In the genomic region with DNA sequence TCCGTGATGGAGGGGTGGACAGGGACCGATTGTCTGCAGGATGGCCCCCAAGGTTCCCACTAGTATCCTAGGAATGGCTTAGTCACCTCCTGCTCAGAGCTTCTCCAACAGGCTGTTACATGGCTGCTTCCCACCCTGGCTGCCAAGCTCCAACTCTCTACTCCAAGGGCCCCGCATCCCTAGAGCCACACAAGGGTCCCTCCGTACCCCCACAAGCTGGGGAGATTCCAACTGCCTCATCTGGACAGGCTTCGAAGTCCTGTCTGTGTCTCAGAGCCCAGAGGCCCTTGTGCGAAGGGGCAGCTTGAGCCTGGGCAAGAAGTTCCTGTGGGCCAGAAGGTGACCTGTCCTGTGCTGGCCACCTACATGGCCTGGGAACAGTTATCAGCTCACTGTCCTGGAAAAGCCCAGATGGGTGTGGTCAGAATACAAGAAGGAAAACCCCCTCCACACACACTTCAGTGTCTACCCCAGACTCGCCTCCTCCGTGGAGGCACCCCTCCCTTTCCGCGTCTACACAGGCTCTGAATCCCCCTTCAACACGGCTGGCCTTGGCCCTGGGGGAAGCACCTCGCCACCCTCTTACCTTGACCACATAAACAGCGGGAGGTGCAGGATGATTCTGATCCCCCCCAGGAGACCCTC, we compare ENCODE assay signal across 8 cellular contexts. TPM values are rescaled to one million over a fixed set of nuclear protein-coding genes. Genes with fewer than 3 reads are reported as not detected.
DNase-seq lines count a peak whose midpoint lies in the region; ATAC-seq and TF ChIP-seq lines count a peak whose summit lies in the region.

No MANE protein-coding gene starts in this region.

- H3K4me3 ChIP-seq in astrocyte of the cerebellum (ENCODE audit: low read depth, low read length) (peak overlapping the region; percentile 55), right lobe of liver (peak overlapping the region; percentile 62 to 78 (median 70)), tibial nerve (peak overlapping the region; percentile 57 to 94 (median 72))

- intact Hi-C loops in CD4-positive, alpha-beta T cell (cut with DNase I, micrococcal nuclease), result loop anchor here in 1 of 2 experiments (5.0 to 10.0 kb wide), 4 partner anchors 227 to 521 kb away; a partner anchor contains a TSS
- intact Hi-C loops in right lobe of liver (cut with DNase I), result no loop called here

- H3K36me3 Mint-ChIP-seq in CD4-positive, alpha-beta T cell (ENCODE audit: low read depth), result peaks cover 9% of the 10 kb centered on the region

- no peak for ATAC-seq in CD4-positive, alpha-beta T cell (ENCODE audit: poor library complexity)
- peak; percentile 1 for ATAC-seq in HG03460 (IDR thresholded peaks at IDR 0.05; ENCODE audit: unreplicated experiment)
- ATAC-seq in right lobe of liver, result peak; percentile 0 to 10 (median 2)
- no peak for ATAC-seq in HG03571 (IDR thresholded peaks at IDR 0.05; ENCODE audit: unreplicated experiment)

- no peaks in the 10 kb centered on the region for H3K36me3 ChIP-seq in right lobe of liver
- peaks cover 0 to 36% (median 0%) of the 10 kb centered on the region in 3 donors for H3K36me3 ChIP-seq in tibial nerve

- H3K9me3 Mint-ChIP-seq in CD4-positive, alpha-beta T cell, result no peaks in the 10 kb centered on the region

- no peaks in the 10 kb centered on the region for H3K27me3 ChIP-seq in CD4-positive, alpha-beta T cell (ENCODE audit: control insufficient read depth, insufficient read depth, low read length)
- no peaks in the 10 kb centered on the region for H3K27me3 ChIP-seq in right lobe of liver
- no peaks in the 10 kb centered on the region for H3K27me3 ChIP-seq in tibial nerve

- peak overlapping the region; percentile 93 for H3K4me3 Mint-ChIP-seq in CD4-positive, alpha-beta T cell

- CTCF ChIA-PET in CD4-positive, alpha-beta T cell (lab: Charles Lee), result no interaction called here

- DNase-seq in CD4-positive, alpha-beta T cell, result no peak
- DNase-seq in astrocyte of the cerebellum (ENCODE audit: low read depth) (no peak), right lobe of liver (peak in 1 of 3 donors; percentile 45), tibial nerve (ENCODE audit: low spot score in 2 of 2) (no peak), NCI-H1930 (lab: John Stamatoyannopoulos, UW) (no peak), epidermal melanocyte (ENCODE audit: insufficient read length, low spot score) (no peak)

- no peak overlapping the region for H3K27ac ChIP-seq in CD4-positive, alpha-beta T cell (ENCODE audit: low read depth, low read length)
- H3K27ac ChIP-seq in right lobe of liver (peak overlapping the region in 1 of 3 donors; percentile 58), tibial nerve (peak overlapping the region; percentile 80 to 95 (median 88))

- no peaks in the 10 kb centered on the region for H3K4me1 ChIP-seq in right lobe of liver
- H3K4me1 ChIP-seq in tibial nerve, result peaks cover 0 to 32% (median 13%) of the 10 kb centered on the region in 4 donors

- TF ChIP-seq CTCF in CD4-positive, alpha-beta T cell (IDR thresholded peaks at IDR 0.05), result no peak
- TF ChIP-seq CTCF in astrocyte of the cerebellum (IDR thresholded peaks at IDR 0.05; ENCODE audit: low read depth, low read length, missing control alignments) (no peak), right lobe of liver (IDR thresholded peaks at IDR 0.05) (no peak), tibial nerve (IDR thresholded peaks at IDR 0.05) (no peak)

- in situ Hi-C loops in astrocyte of the cerebellum (cut with HindIII; ENCODE audit: low sequenced_read_pairs), result loop anchor here (25.0 kb wide), 1 partner anchor 233 kb away; no protein-coding TSS in a partner anchor

- TF ChIP-seq EP300 in tibial nerve (IDR thresholded peaks at IDR 0.05), result no peak

- no peaks in the 10 kb centered on the region for H3K27me3 Mint-ChIP-seq in CD4-positive, alpha-beta T cell

- TF ChIP-seq POLR2A in right lobe of liver (IDR thresholded peaks at IDR 0.05) (no peak), tibial nerve (IDR thresholded peaks at IDR 0.05) (no peak)

- WGBS in right lobe of liver (ENCODE audit: insufficient coverage, low coverage, low lambda C conversion rate, missing lambda C conversion rate), result 33% methylated on average over 1 of the region's 13 CpGs
- WGBS in tibial nerve, 2 donors, result 39 to 40% methylated on average over 12 to 13 of the region's 13 CpGs

- H3K27ac Mint-ChIP-seq in CD4-positive, alpha-beta T cell, result peak overlapping the region; percentile 90

- POLR2A ChIA-PET in CD4-positive, alpha-beta T cell (lab: Charles Lee), result interaction anchor here (0.9 to 3.4 kb wide), 4 partner anchors 9 to 114 kb away, joined by 3 to 20 read pairs (median 5); a partner anchor contains a TSS

- peaks cover 59% of the 10 kb centered on the region for H3K4me1 Mint-ChIP-seq in CD4-positive, alpha-beta T cell (ENCODE audit: low read depth)

- no peaks in the 10 kb centered on the region for H3K9me3 ChIP-seq in CD4-positive, alpha-beta T cell (ENCODE audit: control insufficient read depth, low read length)
- no peaks in the 10 kb centered on the region for H3K9me3 ChIP-seq in right lobe of liver
- no peaks in the 10 kb centered on the region for H3K9me3 ChIP-seq in tibial nerve

RNA-seq across cellular contexts. Expression of a gene that starts 0.6 kb away (rescaled TPM):
- total RNA-seq in CD4-positive, alpha-beta T cell, result 1 to 10 TPM; 1.9 to 3.7 TPM
- total RNA-seq in right lobe of liver (1 to 10 TPM; 2.9 to 5.2 (median 3.4) TPM), tibial nerve (10 to 100 TPM in 3 of 4 donors, 1 to 10 TPM in 1; 9.2 to 15.9 (median 14.3) TPM)

Comparison
In these comparisons a context has a peak if more than half of its experiments do, and no peak if none do; other contexts are left out.
1. ATAC-seq: peak in HG03460 (single experiment) and right lobe of liver (4 of 4); none in CD4-positive, alpha-beta T cell (single experiment) and HG03571 (single experiment).
2. Peak in every context shown above with its lines, with median percentiles within 50 percentile points of each other: H3K4me3 ChIP-seq.